In the genomic region with DNA sequence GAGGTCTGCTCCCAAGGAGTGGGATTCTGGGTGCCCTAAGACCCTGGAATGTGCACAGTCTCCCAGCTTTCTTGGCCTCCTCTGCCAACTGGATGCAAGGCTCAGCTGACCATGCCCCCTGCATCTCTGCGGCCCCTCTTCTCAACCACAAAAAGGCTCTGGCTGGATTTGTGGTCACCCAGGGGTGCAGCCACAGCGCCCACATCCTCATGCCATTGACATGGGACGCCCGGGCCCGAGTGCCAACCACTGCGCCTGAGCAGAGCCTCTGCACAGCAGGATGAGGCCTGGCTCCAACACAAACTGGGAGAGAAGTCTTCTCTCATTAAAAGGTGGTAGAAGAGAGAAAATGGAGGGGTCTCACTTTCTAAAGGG, we compare ENCODE assay signal across 9 cellular contexts.
DNase-seq lines count a peak whose midpoint lies in the region; ATAC-seq, FAIRE-seq and TF ChIP-seq lines count a peak whose summit lies in the region.
"Had no signal": no experiment of that assay in that cellular context is flagged by ENCODE, and none has a peak within 500 bp of the region (broad histone marks: within the 10 kb centered on the region; RNA-seq: fewer than 3 reads in every experiment).

No MANE protein-coding gene starts in this region.

- peak overlapping the region; percentile 21 for H3K27ac ChIP-seq in CD4-positive, alpha-beta T cell (ENCODE audit: low read depth, low read length)
- no peak overlapping the region for H3K27ac ChIP-seq in astrocyte (ENCODE audit: low read depth, low read length)
- H3K27ac ChIP-seq in naive thymus-derived CD4-positive, alpha-beta T cell (ENCODE audit: low read depth, low read length), result peak overlapping the region; percentile 46

- no peaks in the 10 kb centered on the region for H3K9me3 ChIP-seq in CD4-positive, alpha-beta T cell (ENCODE audit: control insufficient read depth, low read length)
- no peaks in the 10 kb centered on the region for H3K9me3 ChIP-seq in astrocyte (ENCODE audit: insufficient read depth, low read depth, low read length)
- no peaks in the 10 kb centered on the region for H3K9me3 ChIP-seq in naive thymus-derived CD4-positive, alpha-beta T cell (ENCODE audit: control insufficient read depth in 2 of 3, low read length in 3 of 3)

- no peak overlapping the region for H3K9ac ChIP-seq in astrocyte (ENCODE audit: low read length)

- H3K36me3 ChIP-seq in astrocyte (ENCODE audit: insufficient read depth, low read length), result no peaks in the 10 kb centered on the region
- H3K36me3 ChIP-seq in naive thymus-derived CD4-positive, alpha-beta T cell (ENCODE audit: control insufficient read depth in 2 of 3, insufficient read depth in 3 of 3, low read length in 3 of 3), result peaks cover 0 to 19% (median 15%) of the 10 kb centered on the region in 3 experiments

- intact Hi-C loops in CD4-positive, alpha-beta T cell (cut with DNase I, micrococcal nuclease), result no loop called here
- intact Hi-C loops in naive thymus-derived CD4-positive, alpha-beta T cell (cut with micrococcal nuclease), result loop anchor here (2.0 to 10.0 kb wide), 3 partner anchors 14 to 498 kb away; no protein-coding TSS in a partner anchor
- intact Hi-C loops in lower leg skin (cut with DNase I; ENCODE audit: low total_unique reads), result no loop called here

- TF ChIP-seq POLR2A in lower leg skin (IDR thresholded peaks at IDR 0.05), result no peak

- H3K79me2 ChIP-seq in astrocyte (ENCODE audit: insufficient read depth, low read length), result peaks cover 3% of the 10 kb centered on the region

- WGBS in lower leg skin, 2 donors, result 76 to 82% methylated on average over 5 to 6 of the region's 6 CpGs

- POLR2A ChIA-PET in CD4-positive, alpha-beta T cell (lab: Charles Lee), result interaction anchor here (1.4 kb wide), 1 partner anchor 174 kb away, joined by 5 read pairs; no protein-coding TSS in a partner anchor
- POLR2A ChIA-PET in naive thymus-derived CD4-positive, alpha-beta T cell (lab: Charles Lee), result interaction anchor here (0.6 kb wide), 1 partner anchor 25 kb away, joined by 6 read pairs; no protein-coding TSS in a partner anchor

- H2AFZ ChIP-seq in astrocyte (ENCODE audit: low read depth, low read length), result no peak overlapping the region

- CTCF ChIA-PET in CD4-positive, alpha-beta T cell (lab: Charles Lee), result no interaction called here
- CTCF ChIA-PET in naive thymus-derived CD4-positive, alpha-beta T cell (lab: Charles Lee), result no interaction called here

- H3K4me1 ChIP-seq in astrocyte (ENCODE audit: insufficient read depth, low read length), result peaks cover 3% of the 10 kb centered on the region
- H3K4me1 ChIP-seq in naive thymus-derived CD4-positive, alpha-beta T cell (ENCODE audit: control insufficient read depth in 2 of 2, insufficient read depth in 2 of 2, low read length in 2 of 2), result peaks cover 31 to 59% of the 10 kb centered on the region in 2 donors

- FAIRE-seq in astrocyte (lab: Jason Lieb, UNC) (no peak), HTR-8/SVneo (lab: Jason Lieb, UNC) (no peak)
- FAIRE-seq: GM18507 had no signal

- H3K4me2 ChIP-seq in astrocyte (ENCODE audit: low read length), result peak overlapping the region; percentile 2

- H3K36me3 Mint-ChIP-seq in CD4-positive, alpha-beta T cell (ENCODE audit: low read depth), result peaks cover 41% of the 10 kb centered on the region
- peaks cover 9% of the 10 kb centered on the region for H3K36me3 Mint-ChIP-seq in astrocyte (ENCODE audit: low read depth, unreplicated experiment)
- peaks cover 4 to 28% (median 20%) of the 10 kb centered on the region in 5 donors for H3K36me3 Mint-ChIP-seq in naive thymus-derived CD4-positive, alpha-beta T cell

- no peaks in the 10 kb centered on the region for H3K9me3 Mint-ChIP-seq in CD4-positive, alpha-beta T cell
- H3K9me3 Mint-ChIP-seq in astrocyte (ENCODE audit: unreplicated experiment), result no peaks in the 10 kb centered on the region
- no peaks in the 10 kb centered on the region for H3K9me3 Mint-ChIP-seq in naive thymus-derived CD4-positive, alpha-beta T cell

- H3K27ac Mint-ChIP-seq in CD4-positive, alpha-beta T cell, result peak overlapping the region; percentile 79
- H3K27ac Mint-ChIP-seq in astrocyte (ENCODE audit: unreplicated experiment), result no peak overlapping the region
- peak overlapping the region in 8 of 9 donors; percentile 47 to 94 (median 81) for H3K27ac Mint-ChIP-seq in naive thymus-derived CD4-positive, alpha-beta T cell

- peak; percentile 13 for ATAC-seq in CD4-positive, alpha-beta T cell (ENCODE audit: poor library complexity)
- peak; percentile 18 for ATAC-seq in naive thymus-derived CD4-positive, alpha-beta T cell
- no peak for ATAC-seq in GM21447 (IDR thresholded peaks at IDR 0.05; ENCODE audit: unreplicated experiment)

- peaks cover 48% of the 10 kb centered on the region for H4K20me1 ChIP-seq in astrocyte (ENCODE audit: insufficient read depth, low read length)

- no peaks in the 10 kb centered on the region for H3K27me3 ChIP-seq in CD4-positive, alpha-beta T cell (ENCODE audit: control insufficient read depth, insufficient read depth, low read length)
- no peaks in the 10 kb centered on the region for H3K27me3 ChIP-seq in astrocyte (ENCODE audit: insufficient read depth, low read length)
- H3K27me3 ChIP-seq in naive thymus-derived CD4-positive, alpha-beta T cell (ENCODE audit: control insufficient read depth in 2 of 2, insufficient read depth in 2 of 2, low read length in 2 of 2), result no peaks in the 10 kb centered on the region

- no peak overlapping the region for H3K4me3 ChIP-seq in astrocyte (ENCODE audit: insufficient read depth, low read depth, low read length)
- H3K4me3 ChIP-seq in naive thymus-derived CD4-positive, alpha-beta T cell (ENCODE audit: low read length), result no peak overlapping the region
- no peak overlapping the region for H3K4me3 ChIP-seq in lower leg skin (ENCODE audit: low read depth, poor library complexity, severe bottlenecking)

- peak overlapping the region; percentile 21 for H3K4me3 Mint-ChIP-seq in CD4-positive, alpha-beta T cell
- H3K4me3 Mint-ChIP-seq in astrocyte (ENCODE audit: unreplicated experiment), result no peak overlapping the region
- peak overlapping the region in 9 of 10 donors; percentile 11 to 81 (median 72) for H3K4me3 Mint-ChIP-seq in naive thymus-derived CD4-positive, alpha-beta T cell

- no peak for DNase-seq in CD4-positive, alpha-beta T cell
- DNase-seq in M059J (ENCODE audit: low read depth), result peak; percentile 82
- peak; percentile 19 for DNase-seq in astrocyte (ENCODE audit: low read depth)
- DNase-seq in naive thymus-derived CD4-positive, alpha-beta T cell, result no peak
- no peak for DNase-seq in NCI-H187 (lab: John Stamatoyannopoulos, UW)
- DNase-seq in lower leg skin (ENCODE audit: low spot score in 2 of 2), result no peak
- no peak for DNase-seq in HTR-8/SVneo (ENCODE audit: insufficient read length, low spot score)

- H3K4me1 Mint-ChIP-seq in CD4-positive, alpha-beta T cell (ENCODE audit: low read depth), result peaks cover 93% of the 10 kb centered on the region
- peaks cover 28% of the 10 kb centered on the region for H3K4me1 Mint-ChIP-seq in astrocyte (ENCODE audit: low read depth, unreplicated experiment)
- H3K4me1 Mint-ChIP-seq in naive thymus-derived CD4-positive, alpha-beta T cell, result peaks cover 57 to 96% (median 92%) of the 10 kb centered on the region in 7 donors

- no peaks in the 10 kb centered on the region for H3K27me3 Mint-ChIP-seq in CD4-positive, alpha-beta T cell
- no peaks in the 10 kb centered on the region for H3K27me3 Mint-ChIP-seq in astrocyte (ENCODE audit: low read depth, unreplicated experiment)
- no peaks in the 10 kb centered on the region for H3K27me3 Mint-ChIP-seq in naive thymus-derived CD4-positive, alpha-beta T cell

- no peak for TF ChIP-seq CTCF in CD4-positive, alpha-beta T cell (IDR thresholded peaks at IDR 0.05)
- TF ChIP-seq CTCF in astrocyte (IDR thresholded peaks at IDR 0.05; ENCODE audit: insufficient read depth, low read depth, low read length) (no peak), lower leg skin (IDR thresholded peaks at IDR 0.05) (no peak)

Comparison
In these comparisons a context has a peak if more than half of its experiments do, and no peak if none do; other contexts are left out.
1. DNase-seq: peak in M059J (single experiment) and astrocyte (single experiment); none in CD4-positive, alpha-beta T cell (0 of 10), naive thymus-derived CD4-positive, alpha-beta T cell (0 of 9), NCI-H187 (0 of 2), lower leg skin (0 of 2) and HTR-8/SVneo (single experiment).
2. intact Hi-C loops: an anchor here in naive thymus-derived CD4-positive, alpha-beta T cell (2.0 to 10.0 kb wide); none called in CD4-positive, alpha-beta T cell and lower leg skin.